Comparison of ENCODE assay signal across 1 cellular context in genomic region chr1:235074335-235075120, GRCh38.
TF ChIP-seq lines count a peak whose summit lies in the region.

No MANE protein-coding gene starts in this region.

TF ChIP-seq in HepG2, 621 proteins besides CTCF, POLR2A, EP300 and RAD21 (continued from another document and continues in another):
- TF ChIP-seq ZSCAN5A (CRISPR knock-in tag; IDR thresholded peaks at IDR 0.05; ENCODE audit: borderline replicate concordance) (peak; percentile 22; the same call in 1 of the 2 replicates), CC2D1A (CRISPR knock-in tag; IDR thresholded peaks at IDR 0.05) (no peak), ZNF569 (CRISPR knock-in tag; IDR thresholded peaks at IDR 0.05; ENCODE audit: borderline replicate concordance) (no peak), THAP8 (CRISPR knock-in tag; IDR thresholded peaks at IDR 0.05; ENCODE audit: borderline replicate concordance) (no peak), NFE2 (CRISPR knock-in tag; IDR thresholded peaks at IDR 0.05) (no peak), JUN (CRISPR knock-in tag; IDR thresholded peaks at IDR 0.05) (no peak), DPF2 (CRISPR knock-in tag; IDR thresholded peaks at IDR 0.05; ENCODE audit: borderline replicate concordance, low read depth) (no peak), ZNF33B (CRISPR knock-in tag; IDR thresholded peaks at IDR 0.05) (peak; percentile 78; the same call in 1 of the 2 replicates), ZBTB21 (CRISPR knock-in tag; IDR thresholded peaks at IDR 0.05) (no peak), ZNF777 (CRISPR knock-in tag; IDR thresholded peaks at IDR 0.05) (no peak), FLYWCH1 (CRISPR knock-in tag; IDR thresholded peaks at IDR 0.05) (no peak), BORCS8-MEF2B (CRISPR knock-in tag; IDR thresholded peaks at IDR 0.05) (peak; percentile 5), ZNF691 (CRISPR knock-in tag; IDR thresholded peaks at IDR 0.05; ENCODE audit: borderline replicate concordance, low read depth) (no peak), ZNF12 (CRISPR knock-in tag; IDR thresholded peaks at IDR 0.05) (peak; percentile 6), NRL (CRISPR knock-in tag; IDR thresholded peaks at IDR 0.05; ENCODE audit: borderline replicate concordance) (no peak; the same call in 1 of the 2 replicates), NR0B2 (CRISPR knock-in tag; IDR thresholded peaks at IDR 0.05) (no peak), ZNF776 (CRISPR knock-in tag; IDR thresholded peaks at IDR 0.05) (no peak), EZH2 (conservative IDR thresholded peaks at IDR 0.05; ENCODE audit: low read depth, low read length) (no peak), ZNF710 (CRISPR knock-in tag; IDR thresholded peaks at IDR 0.05; ENCODE audit: borderline replicate concordance) (no peak), FOXK2 (IDR thresholded peaks at IDR 0.05) (no peak), POGK (CRISPR knock-in tag; conservative IDR thresholded peaks at IDR 0.05) (no peak; the same call in 1 of the 2 replicates), ZNF281 (CRISPR knock-in tag; IDR thresholded peaks at IDR 0.05; ENCODE audit: borderline replicate concordance) (no peak), HNRNPL (IDR thresholded peaks at IDR 0.05; ENCODE audit: low read depth, low read length) (no peak), ZNF512B (CRISPR knock-in tag; IDR thresholded peaks at IDR 0.05; ENCODE audit: borderline replicate concordance) (no peak), ZNF749 (CRISPR knock-in tag; IDR thresholded peaks at IDR 0.05; ENCODE audit: borderline replicate concordance) (no peak), ZSCAN30 (CRISPR knock-in tag; IDR thresholded peaks at IDR 0.05) (no peak), HINFP (CRISPR knock-in tag; IDR thresholded peaks at IDR 0.05; ENCODE audit: low read depth) (no peak), MNT (IDR thresholded peaks at IDR 0.05) (no peak), GMEB2 (CRISPR knock-in tag; IDR thresholded peaks at IDR 0.05; ENCODE audit: low read depth) (no peak), ZNF576 (CRISPR knock-in tag; IDR thresholded peaks at IDR 0.05) (no peak), ZNF383 (CRISPR knock-in tag; IDR thresholded peaks at IDR 0.05; ENCODE audit: borderline replicate concordance) (no peak), ZKSCAN5 (CRISPR knock-in tag; IDR thresholded peaks at IDR 0.05) (no peak), TMF1 (CRISPR knock-in tag; IDR thresholded peaks at IDR 0.05; ENCODE audit: low read depth) (peak; percentile 16), NR2F2 (IDR thresholded peaks at IDR 0.05; ENCODE audit: borderline replicate concordance, low read depth) (no peak), SIX4 (CRISPR knock-in tag; IDR thresholded peaks at IDR 0.05) (no peak; the same call in 1 of the 2 replicates), ZNF251 (CRISPR knock-in tag; IDR thresholded peaks at IDR 0.05) (no peak), TBL1XR1 (IDR thresholded peaks at IDR 0.05; ENCODE audit: borderline replicate concordance, low read length, partially characterized antibody) (no peak), ZFP36 (IDR thresholded peaks at IDR 0.05; ENCODE audit: borderline replicate concordance, low read depth, low read length, partially characterized antibody) (no peak), ZNF674 (CRISPR knock-in tag; IDR thresholded peaks at IDR 0.05; ENCODE audit: low read depth) (no peak), LBX2 (CRISPR knock-in tag; IDR thresholded peaks at IDR 0.05; ENCODE audit: borderline replicate concordance) (no peak), ZNF614 (CRISPR knock-in tag; IDR thresholded peaks at IDR 0.05; ENCODE audit: borderline replicate concordance) (no peak), ZNF558 (CRISPR knock-in tag; IDR thresholded peaks at IDR 0.05; ENCODE audit: borderline replicate concordance) (no peak; the same call in 1 of the 2 replicates)
